Comparison of ENCODE assay signal across 1 cellular context in the genomic region with DNA sequence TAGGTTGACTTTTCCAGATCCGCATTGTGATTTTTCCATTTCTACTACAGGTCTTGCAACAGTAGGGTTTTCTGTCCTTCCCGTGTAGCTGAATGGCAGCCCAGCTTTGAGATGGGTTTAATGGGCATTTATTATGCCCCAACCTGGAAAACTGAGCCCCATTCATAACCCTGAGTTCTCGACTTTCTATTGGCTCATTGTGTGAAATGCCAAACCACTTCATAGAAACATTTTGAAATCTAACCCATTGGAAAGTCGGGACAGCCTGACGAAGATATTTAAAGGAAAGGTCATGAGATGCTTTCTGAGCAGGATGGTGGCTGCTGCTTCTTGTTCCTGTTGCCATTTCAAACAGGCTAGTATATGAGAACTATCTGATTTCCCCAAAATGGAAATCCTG.
TF ChIP-seq lines count a peak whose summit lies in the region.

No MANE protein-coding gene starts in this region.

TF ChIP-seq in GM23338, 12 proteins besides CTCF, POLR2A, EP300 and RAD21 (continued from another document):
- no peak for TF ChIP-seq ZNF462 (CRISPR knock-in tag; IDR thresholded peaks at IDR 0.05)
- no peak for TF ChIP-seq REST (IDR thresholded peaks at IDR 0.05; ENCODE audit: unreplicated experiment)
- no peak for TF ChIP-seq CREB1 (CRISPR knock-in tag; IDR thresholded peaks at IDR 0.05; ENCODE audit: low read depth)
- no peak for TF ChIP-seq POLR2AphosphoS5 (IDR thresholded peaks at IDR 0.05; ENCODE audit: low read depth)
- no peak for TF ChIP-seq JUNB (IDR thresholded peaks at IDR 0.05; ENCODE audit: unreplicated experiment)
- TF ChIP-seq EZH2phosphoT487 (IDR thresholded peaks at IDR 0.05; ENCODE audit: unreplicated experiment), result no peak
- no peak for TF ChIP-seq ZNF331 (CRISPR knock-in tag; IDR thresholded peaks at IDR 0.05; ENCODE audit: low read depth)
- TF ChIP-seq EZH2 (IDR thresholded peaks at IDR 0.05; ENCODE audit: low read depth, unreplicated experiment), result no peak
- TF ChIP-seq NANOG (IDR thresholded peaks at IDR 0.05; ENCODE audit: borderline replicate concordance), result no peak
